ENCODE assay signal across 11 cellular contexts in genomic region chr2:154698238-154698788, GRCh38. TPM values are rescaled to one million over a fixed set of nuclear protein-coding genes. Genes with fewer than 3 reads are reported as not detected.
DNase-seq lines count a peak whose midpoint lies in the region; ATAC-seq and TF ChIP-seq lines count a peak whose summit lies in the region.
"Had no signal": no experiment of that assay in that cellular context is flagged by ENCODE, and none has a peak within 500 bp of the region (broad histone marks: within the 10 kb centered on the region; RNA-seq: fewer than 3 reads in every experiment).

KCNJ3 (plus strand) TSS chr2:154698695; CDS start chr2:154698776, 81 bp downstream.

- no peak for TF ChIP-seq CTCF in mammary epithelial cell (conservative IDR thresholded peaks at IDR 0.05 in 1 of 2, IDR thresholded peaks at IDR 0.05 in 1 of 2; ENCODE audit: extremely low read depth in 1 of 2, insufficient read depth in 1 of 2, low read depth in 1 of 2, low read length in 2 of 2)
- TF ChIP-seq CTCF in lung (IDR thresholded peaks at IDR 0.05; ENCODE audit: control extremely low read depth, extremely low read depth), result no peak
- TF ChIP-seq CTCF in suprapubic skin (IDR thresholded peaks at IDR 0.05), result no peak
- TF ChIP-seq CTCF in CD4-positive, alpha-beta T cell (IDR thresholded peaks at IDR 0.05), result no peak

- H3K4me3 ChIP-seq in mammary epithelial cell (replicated peaks in 1 of 3; ENCODE audit: insufficient read depth in 1 of 3, low read depth in 2 of 3, low read length in 3 of 3), result no peak within 1 kb of the TSS
- H3K4me3 ChIP-seq in lung, result peak within 1 kb of the TSS; percentile 5
- H3K4me3 ChIP-seq in suprapubic skin, result peak within 1 kb of the TSS; percentile 37

- H2AFZ ChIP-seq in mammary epithelial cell (ENCODE audit: low read depth, low read length), result peak within 1 kb of the TSS; percentile 13

- H3K27ac Mint-ChIP-seq in CD4-positive, alpha-beta T cell, result no peak within 1 kb of the TSS
- no peak within 1 kb of the TSS for H3K27ac Mint-ChIP-seq in stimulated activated naive B cell treated with anti-CD40 and anti-IgM and Interleukin-4, amounts not matched to agents 10 μg/mL and 1 μg/mL and 100 μg/mL, for 72 hours

- H3K9me3 ChIP-seq in mammary epithelial cell (replicated peaks; ENCODE audit: insufficient read depth, low read length) (no peaks in the 10 kb centered on the region), lung (ENCODE audit: control insufficient read depth in 2 of 2, insufficient read depth in 1 of 2, low read length in 1 of 2) (peaks cover 0 to 6% of the 10 kb centered on the region in 2 donors), suprapubic skin (no peaks in the 10 kb centered on the region)
- no peaks in the 10 kb centered on the region for H3K9me3 ChIP-seq in CD4-positive, alpha-beta T cell (ENCODE audit: control insufficient read depth, low read length)

- no peak within 1 kb of the TSS for H3K4me3 Mint-ChIP-seq in CD4-positive, alpha-beta T cell
- no peak within 1 kb of the TSS for H3K4me3 Mint-ChIP-seq in stimulated activated naive B cell treated with anti-CD40 and anti-IgM and Interleukin-4, amounts not matched to agents 10 μg/mL and 1 μg/mL and 100 μg/mL, for 72 hours
- H3K4me3 Mint-ChIP-seq: central memory CD8-positive, alpha-beta T cell had no signal

- no peak within 1 kb of the TSS for H3K4me2 ChIP-seq in mammary epithelial cell (ENCODE audit: insufficient read depth, low read depth, low read length)

- H3K9me3 Mint-ChIP-seq in CD4-positive, alpha-beta T cell, result no peaks in the 10 kb centered on the region
- peaks cover 0 to 1% of the 10 kb centered on the region in 2 donors for H3K9me3 Mint-ChIP-seq in stimulated activated naive B cell treated with anti-CD40 and anti-IgM and Interleukin-4, amounts not matched to agents 10 μg/mL and 1 μg/mL and 100 μg/mL, for 72 hours

- peaks cover 5% of the 10 kb centered on the region for H3K4me1 Mint-ChIP-seq in CD4-positive, alpha-beta T cell (ENCODE audit: low read depth)
- H3K4me1 Mint-ChIP-seq in stimulated activated naive B cell treated with anti-CD40 and anti-IgM and Interleukin-4, amounts not matched to agents 10 μg/mL and 1 μg/mL and 100 μg/mL, for 72 hours, result peaks cover 0 to 3% of the 10 kb centered on the region in 2 donors
- H3K4me1 Mint-ChIP-seq: central memory CD8-positive, alpha-beta T cell had no signal

- H3K79me2 ChIP-seq in mammary epithelial cell (ENCODE audit: insufficient read depth, low read length), result no peaks in the 10 kb centered on the region

- no peak for TF ChIP-seq POLR2A in suprapubic skin (IDR thresholded peaks at IDR 0.05)

- H3K9ac ChIP-seq in mammary epithelial cell (ENCODE audit: insufficient read depth, low read length), result no peak within 1 kb of the TSS

- in situ Hi-C loops in mammary epithelial cell (cut with MboI; ENCODE audit: low sequenced_read_pairs in 2 of 2), result no loop called here

- intact Hi-C loops in mammary epithelial cell (cut with micrococcal nuclease), result no loop called here
- intact Hi-C loops in CD4-positive, alpha-beta T cell (cut with DNase I, micrococcal nuclease), result no loop called here

- no peaks in the 10 kb centered on the region for H4K20me1 ChIP-seq in mammary epithelial cell (ENCODE audit: insufficient read depth, low read length)

- ATAC-seq in lung (ENCODE audit: insufficient read depth, low FRiP score) (no peak), HG02973 (IDR thresholded peaks at IDR 0.05; ENCODE audit: unreplicated experiment) (no peak)
- no peak for ATAC-seq in CD4-positive, alpha-beta T cell (ENCODE audit: poor library complexity)
- no peak for ATAC-seq in stimulated activated naive B cell treated with anti-CD40 and anti-IgM and Interleukin-4, amounts not matched to agents 10 μg/mL and 1 μg/mL and 100 μg/mL, for 72 hours (replicated peaks)

- H3K36me3 ChIP-seq in mammary epithelial cell (ENCODE audit: insufficient read depth, low read length) (no peaks in the 10 kb centered on the region), lung (ENCODE audit: control insufficient read depth in 2 of 2, insufficient read depth in 2 of 2, low read length in 2 of 2) (no peaks in the 10 kb centered on the region), suprapubic skin (no peaks in the 10 kb centered on the region)

- dilution Hi-C loops in mammary epithelial cell (cut with HindIII; ENCODE audit: low sequenced_read_pairs), result no loop called here

- H3K27ac ChIP-seq in mammary epithelial cell (ENCODE audit: insufficient read depth, low read depth, low read length) (no peak within 1 kb of the TSS), lung (ENCODE audit: low read depth in 1 of 2, low read length in 1 of 2) (no peak within 1 kb of the TSS), suprapubic skin (no peak within 1 kb of the TSS)
- no peak within 1 kb of the TSS for H3K27ac ChIP-seq in CD4-positive, alpha-beta T cell (ENCODE audit: low read depth, low read length)

- H3K4me1 ChIP-seq in mammary epithelial cell (ENCODE audit: insufficient read depth, low read length) (no peaks in the 10 kb centered on the region), lung (ENCODE audit: control insufficient read depth in 2 of 2, insufficient read depth in 2 of 2, low read length in 2 of 2) (peaks cover 0 to 9% of the 10 kb centered on the region in 2 donors), suprapubic skin (peaks cover 27% of the 10 kb centered on the region)

- peaks cover 41% of the 10 kb centered on the region for H3K27me3 Mint-ChIP-seq in CD4-positive, alpha-beta T cell
- H3K27me3 Mint-ChIP-seq in stimulated activated naive B cell treated with anti-CD40 and anti-IgM and Interleukin-4, amounts not matched to agents 10 μg/mL and 1 μg/mL and 100 μg/mL, for 72 hours, result peaks cover 32 to 44% of the 10 kb centered on the region in 2 donors

- DNase-seq in NCI-H510A treated with DMSO at 0.1 percent for 48 hours (lab: John Stamatoyannopoulos, UW), result peak; percentile 1
- no peak for DNase-seq in NCI-H510A (lab: John Stamatoyannopoulos, UW)
- DNase-seq in mammary epithelial cell, result no peak
- DNase-seq in lung (ENCODE audit: low spot score), result no peak
- DNase-seq in suprapubic skin (ENCODE audit: low spot score in 2 of 2), result no peak
- DNase-seq in CD4-positive, alpha-beta T cell, result no peak
- no peak for DNase-seq in stimulated activated naive B cell treated with anti-CD40 and anti-IgM and Interleukin-4, amounts not matched to agents 10 μg/mL and 1 μg/mL and 100 μg/mL, for 72 hours
- DNase-seq: 8988T; stimulated activated naive CD4-positive, alpha-beta T cell treated with Interleukin-2 at 50 U/mL for 16 hours had no signal

- CTCF ChIA-PET in mammary epithelial cell (lab: Charles Lee; ENCODE audit: low non-redundant PET), result no interaction called here
- CTCF ChIA-PET in CD4-positive, alpha-beta T cell (lab: Charles Lee), result no interaction called here

- no peaks in the 10 kb centered on the region for H3K36me3 Mint-ChIP-seq in CD4-positive, alpha-beta T cell (ENCODE audit: low read depth)
- H3K36me3 Mint-ChIP-seq in stimulated activated naive B cell treated with anti-CD40 and anti-IgM and Interleukin-4, amounts not matched to agents 10 μg/mL and 1 μg/mL and 100 μg/mL, for 72 hours, result peaks cover 0 to 2% of the 10 kb centered on the region in 2 donors

- WGBS in mammary epithelial cell (ENCODE audit: low coverage, missing lambda C conversion rate), result 10% methylated on average over 9 of the region's 28 CpGs
- WGBS in lung, 2 donors, result 2% methylated on average over 27 to 28 of the region's 28 CpGs
- WGBS in suprapubic skin, result 4% methylated on average over 23 of the region's 28 CpGs

- POLR2A ChIA-PET in CD4-positive, alpha-beta T cell (lab: Charles Lee), result no interaction called here

- H3K27me3 ChIP-seq in mammary epithelial cell (ENCODE audit: insufficient read depth, low read length) (peaks cover 16% of the 10 kb centered on the region), lung (ENCODE audit: control insufficient read depth, insufficient read depth) (no peaks in the 10 kb centered on the region), suprapubic skin (peaks cover 29% of the 10 kb centered on the region)
- H3K27me3 ChIP-seq in CD4-positive, alpha-beta T cell (ENCODE audit: control insufficient read depth, insufficient read depth, low read length), result peaks cover 13% of the 10 kb centered on the region

- no TSS peak for BruUV-seq in mammary epithelial cell (replicated peaks; lab: Mats Ljungman, UMichigan)

- no peak for TF ChIP-seq EP300 in suprapubic skin (IDR thresholded peaks at IDR 0.05)

RNA-seq across cellular contexts. Expression of gene KCNJ3, which starts in this region (rescaled TPM):
- total RNA-seq in mammary epithelial cell (not detected), lung (under 1 TPM; 0.06 to 0.31 TPM), suprapubic skin (under 1 TPM in 1 of 4 donors, not detected in 3; 0.26 TPM)
- polyA plus RNA-seq in mammary epithelial cell (not detected), lung (under 1 TPM; 0.01 to 0.04 TPM)
- polyA minus RNA-seq in mammary epithelial cell, result not detected
- not detected for total RNA-seq in CD4-positive, alpha-beta T cell

Comparison
In these comparisons a context has a peak if more than half of its experiments do, and no peak if none do; other contexts are left out.
1. H3K4me3 ChIP-seq: peak in lung (single experiment) and suprapubic skin (single experiment); none in mammary epithelial cell (0 of 3).